ENCODE assay signal across 10 cellular contexts in the genomic region with DNA sequence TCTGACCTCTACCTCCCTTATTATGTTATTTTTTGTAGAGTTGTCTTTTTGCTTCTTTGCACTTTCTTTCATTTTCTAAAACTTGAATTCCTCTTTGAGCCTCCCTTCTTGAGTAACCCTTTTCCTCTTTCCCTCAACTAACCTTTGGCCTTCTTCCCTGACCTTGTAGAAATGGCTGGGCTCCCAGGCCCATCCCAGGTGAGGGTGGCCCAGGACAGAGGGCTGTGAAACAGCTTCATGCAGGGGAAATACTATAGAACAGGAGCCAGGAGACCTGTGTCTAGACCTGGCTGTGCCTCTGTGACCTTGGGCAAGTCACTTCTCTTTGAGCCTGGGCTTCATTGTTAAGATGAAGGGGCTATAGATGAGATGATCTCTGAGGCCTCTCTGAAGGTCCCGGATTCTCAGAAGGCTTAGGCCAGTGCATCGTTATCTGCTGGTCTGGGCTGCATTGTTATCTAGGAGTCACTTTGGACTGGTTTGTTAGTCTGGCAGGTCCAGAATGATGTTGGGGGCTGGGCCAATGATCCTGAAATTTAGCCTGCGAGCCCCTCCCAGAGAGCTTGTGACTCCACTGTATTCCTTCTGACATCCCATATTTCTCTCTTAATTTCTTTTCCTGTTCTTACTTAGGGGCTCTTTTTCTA. TPM values are rescaled to one million over a fixed set of nuclear protein-coding genes. Genes with fewer than 3 reads are reported as not detected.
DNase-seq lines count a peak whose midpoint lies in the region; ATAC-seq, FAIRE-seq and TF ChIP-seq lines count a peak whose summit lies in the region.
"Had no signal": no experiment of that assay in that cellular context is flagged by ENCODE, and none has a peak within 500 bp of the region (broad histone marks: within the 10 kb centered on the region; RNA-seq: fewer than 3 reads in every experiment).

No MANE protein-coding gene starts in this region.

- no peak overlapping the region for H2AFZ ChIP-seq in astrocyte (ENCODE audit: low read depth, low read length)

- H3K4me1 ChIP-seq in astrocyte (ENCODE audit: insufficient read depth, low read length) = peaks cover 49% of the 10 kb centered on the region

- H3K79me2 ChIP-seq in astrocyte (ENCODE audit: insufficient read depth, low read length) = peaks cover 75% of the 10 kb centered on the region

- no peaks in the 10 kb centered on the region for H3K9me3 Mint-ChIP-seq in activated CD4-positive, alpha-beta T cell treated with anti-CD3 and anti-CD28 coated beads, Interleukin-2, amount 10 ng/mL, durations not matched to agents 24 days and 14 days
- H3K9me3 Mint-ChIP-seq in astrocyte (ENCODE audit: unreplicated experiment) = no peaks in the 10 kb centered on the region

- H4K20me1 ChIP-seq in astrocyte (ENCODE audit: insufficient read depth, low read length) = peaks cover 54% of the 10 kb centered on the region

- no peak for TF ChIP-seq CTCF in astrocyte (IDR thresholded peaks at IDR 0.05; ENCODE audit: insufficient read depth, low read depth, low read length)
- no peak for TF ChIP-seq CTCF in kidney epithelial cell (IDR thresholded peaks at IDR 0.05; ENCODE audit: insufficient read depth, low read length, poor library complexity, severe bottlenecking)

- H3K9me3 ChIP-seq in astrocyte (ENCODE audit: insufficient read depth, low read depth, low read length) = no peaks in the 10 kb centered on the region

- H3K4me3 ChIP-seq in astrocyte (ENCODE audit: insufficient read depth, low read depth, low read length) (peak overlapping the region; percentile 85), kidney epithelial cell (ENCODE audit: low read depth, low read length) (peak overlapping the region; percentile 87)

- H3K4me1 Mint-ChIP-seq in activated CD4-positive, alpha-beta T cell treated with anti-CD3 and anti-CD28 coated beads, Interleukin-2, amount 10 ng/mL, durations not matched to agents 24 days and 14 days = peaks cover 59% of the 10 kb centered on the region
- peaks cover 57% of the 10 kb centered on the region for H3K4me1 Mint-ChIP-seq in astrocyte (ENCODE audit: low read depth, unreplicated experiment)

- H3K27ac ChIP-seq in astrocyte (ENCODE audit: low read depth, low read length) (no peak overlapping the region), temporal lobe (ENCODE audit: low read depth, low read length) (peak overlapping the region; percentile 84)

- H3K27me3 Mint-ChIP-seq in activated CD4-positive, alpha-beta T cell treated with anti-CD3 and anti-CD28 coated beads, Interleukin-2, amount 10 ng/mL, durations not matched to agents 24 days and 14 days = no peaks in the 10 kb centered on the region
- H3K27me3 Mint-ChIP-seq in astrocyte (ENCODE audit: low read depth, unreplicated experiment) = no peaks in the 10 kb centered on the region

- peaks cover 21% of the 10 kb centered on the region for H3K36me3 Mint-ChIP-seq in activated CD4-positive, alpha-beta T cell treated with anti-CD3 and anti-CD28 coated beads, Interleukin-2, amount 10 ng/mL, durations not matched to agents 24 days and 14 days (ENCODE audit: low read depth)
- H3K36me3 Mint-ChIP-seq in astrocyte (ENCODE audit: low read depth, unreplicated experiment) = peaks cover 11% of the 10 kb centered on the region

- H3K27me3 ChIP-seq in astrocyte (ENCODE audit: insufficient read depth, low read length) (no peaks in the 10 kb centered on the region), kidney epithelial cell (ENCODE audit: control insufficient read depth, insufficient read depth, low read length) (no peaks in the 10 kb centered on the region)

- H3K36me3 ChIP-seq in astrocyte (ENCODE audit: insufficient read depth, low read length) (peaks cover 7% of the 10 kb centered on the region), kidney epithelial cell (ENCODE audit: control insufficient read depth, insufficient read depth, low read length) (no peaks in the 10 kb centered on the region)

- FAIRE-seq in astrocyte (lab: Jason Lieb, UNC) = no peak

- no peak for DNase-seq in activated CD4-positive, alpha-beta T cell treated with anti-CD3 and anti-CD28 coated beads, Interleukin-2, amount 10 ng/mL, durations not matched to agents 24 days and 14 days
- no peak for DNase-seq in activated CD4-positive, alpha-beta T cell treated with anti-CD3 and anti-CD28 coated beads, Interleukin-2, amount 50 U/mL, for 1 hour
- no peak for DNase-seq in astrocyte (ENCODE audit: low read depth)
- no peak for DNase-seq in kidney epithelial cell (ENCODE audit: low read depth)
- DNase-seq in cerebellum (ENCODE audit: low spot score) = no peak
- DNase-seq in DMS79 (lab: John Stamatoyannopoulos, UW) = no peak
- DNase-seq: AML-193, NCI-H446 had no signal

- no peak for ATAC-seq in HG02642 (IDR thresholded peaks at IDR 0.05; ENCODE audit: poor library complexity, unreplicated experiment)

- H3K4me2 ChIP-seq in astrocyte (ENCODE audit: low read length) = peak overlapping the region; percentile 98

- H3K27ac Mint-ChIP-seq in activated CD4-positive, alpha-beta T cell treated with anti-CD3 and anti-CD28 coated beads, Interleukin-2, amount 10 ng/mL, durations not matched to agents 24 days and 14 days = peak overlapping the region; percentile 90
- peak overlapping the region; percentile 9 for H3K27ac Mint-ChIP-seq in astrocyte (ENCODE audit: unreplicated experiment)

- intact Hi-C loops in activated CD4-positive, alpha-beta T cell treated with anti-CD3 and anti-CD28 coated beads, Interleukin-2, amount 10 ng/mL, durations not matched to agents 24 days and 14 days (cut with micrococcal nuclease) = no loop called here

- peak overlapping the region; percentile 94 for H3K9ac ChIP-seq in astrocyte (ENCODE audit: low read length)

- H3K4me3 Mint-ChIP-seq in activated CD4-positive, alpha-beta T cell treated with anti-CD3 and anti-CD28 coated beads, Interleukin-2, amount 10 ng/mL, durations not matched to agents 24 days and 14 days = peak overlapping the region; percentile 96
- peak overlapping the region; percentile 100 for H3K4me3 Mint-ChIP-seq in astrocyte (ENCODE audit: unreplicated experiment)

RNA-seq across cellular contexts. Expression of gene ATN1, which starts 2.2 kb away (rescaled TPM):
- 61.6 and 66.8 TPM in 2 replicates for total RNA-seq in activated CD4-positive, alpha-beta T cell treated with anti-CD3 and anti-CD28 coated beads, Interleukin-2, amount 10 ng/mL, durations not matched to agents 24 days and 14 days
- total RNA-seq in astrocyte (94.9 and 97.8 TPM in 2 replicates), kidney epithelial cell (32.7 and 38.6 TPM in 2 replicates), temporal lobe (34.2 TPM), cerebellum (16.2 TPM)

RNA-seq across cellular contexts. Expression of gene RNU7-1, which starts 13.7 kb away (rescaled TPM):
- not detected in 2 replicates for total RNA-seq in activated CD4-positive, alpha-beta T cell treated with anti-CD3 and anti-CD28 coated beads, Interleukin-2, amount 10 ng/mL, durations not matched to agents 24 days and 14 days
- total RNA-seq in astrocyte = not detected in 2 replicates
- not detected in 2 replicates for total RNA-seq in kidney epithelial cell
- total RNA-seq in temporal lobe = not detected
- total RNA-seq in cerebellum = not detected

RNA-seq across cellular contexts. Expression of gene C12orf57, which starts 13.9 kb away (rescaled TPM):
- total RNA-seq in activated CD4-positive, alpha-beta T cell treated with anti-CD3 and anti-CD28 coated beads, Interleukin-2, amount 10 ng/mL, durations not matched to agents 24 days and 14 days = 168 and 174 TPM in 2 replicates
- total RNA-seq in astrocyte (117 and 123 TPM in 2 replicates), kidney epithelial cell (216 and 236 TPM in 2 replicates), temporal lobe (276 TPM), cerebellum (131 TPM)

RNA-seq across cellular contexts. Expression of gene ENO2, which starts 15.5 kb away (rescaled TPM):
- 202 and 206 TPM in 2 replicates for total RNA-seq in activated CD4-positive, alpha-beta T cell treated with anti-CD3 and anti-CD28 coated beads, Interleukin-2, amount 10 ng/mL, durations not matched to agents 24 days and 14 days
- total RNA-seq in astrocyte = 46.4 and 47.7 TPM in 2 replicates
- total RNA-seq in kidney epithelial cell = 27.0 and 33.7 TPM in 2 replicates
- total RNA-seq in temporal lobe = 164 TPM
- total RNA-seq in cerebellum = 95.4 TPM

RNA-seq across cellular contexts. Expression of gene PTPN6, which starts 21.2 kb away (rescaled TPM):
- total RNA-seq in activated CD4-positive, alpha-beta T cell treated with anti-CD3 and anti-CD28 coated beads, Interleukin-2, amount 10 ng/mL, durations not matched to agents 24 days and 14 days = 349 and 355 TPM in 2 replicates
- total RNA-seq in astrocyte = 5.2 and 8.9 TPM in 2 replicates
- 17.0 and 31.3 TPM in 2 replicates for total RNA-seq in kidney epithelial cell
- 2.5 TPM for total RNA-seq in temporal lobe
- 2.9 TPM for total RNA-seq in cerebellum
